ENCODE assay signal across 1 cellular context in genomic region chr1:3084154-3084553, GRCh38.
TF ChIP-seq lines count a peak whose summit lies in the region.

No MANE protein-coding gene starts in this region.

TF ChIP-seq in H1, 55 proteins besides CTCF, POLR2A, EP300 and RAD21:
- TF ChIP-seq E2F6 (IDR thresholded peaks at IDR 0.05): no peak
- TF ChIP-seq SIN3A (conservative IDR thresholded peaks at IDR 0.05 in 1 of 2, IDR thresholded peaks at IDR 0.05 in 1 of 2; ENCODE audit: low read depth in 1 of 2, low read length in 2 of 2): no peak
- no peak for TF ChIP-seq RFX5 (IDR thresholded peaks at IDR 0.05; ENCODE audit: borderline replicate concordance, low read depth, low read length)
- TF ChIP-seq EGR1 (IDR thresholded peaks at IDR 0.05; ENCODE audit: borderline replicate concordance, low read depth, low read length): no peak
